Comparison of ENCODE assay signal across 8 cellular contexts in the genomic region with DNA sequence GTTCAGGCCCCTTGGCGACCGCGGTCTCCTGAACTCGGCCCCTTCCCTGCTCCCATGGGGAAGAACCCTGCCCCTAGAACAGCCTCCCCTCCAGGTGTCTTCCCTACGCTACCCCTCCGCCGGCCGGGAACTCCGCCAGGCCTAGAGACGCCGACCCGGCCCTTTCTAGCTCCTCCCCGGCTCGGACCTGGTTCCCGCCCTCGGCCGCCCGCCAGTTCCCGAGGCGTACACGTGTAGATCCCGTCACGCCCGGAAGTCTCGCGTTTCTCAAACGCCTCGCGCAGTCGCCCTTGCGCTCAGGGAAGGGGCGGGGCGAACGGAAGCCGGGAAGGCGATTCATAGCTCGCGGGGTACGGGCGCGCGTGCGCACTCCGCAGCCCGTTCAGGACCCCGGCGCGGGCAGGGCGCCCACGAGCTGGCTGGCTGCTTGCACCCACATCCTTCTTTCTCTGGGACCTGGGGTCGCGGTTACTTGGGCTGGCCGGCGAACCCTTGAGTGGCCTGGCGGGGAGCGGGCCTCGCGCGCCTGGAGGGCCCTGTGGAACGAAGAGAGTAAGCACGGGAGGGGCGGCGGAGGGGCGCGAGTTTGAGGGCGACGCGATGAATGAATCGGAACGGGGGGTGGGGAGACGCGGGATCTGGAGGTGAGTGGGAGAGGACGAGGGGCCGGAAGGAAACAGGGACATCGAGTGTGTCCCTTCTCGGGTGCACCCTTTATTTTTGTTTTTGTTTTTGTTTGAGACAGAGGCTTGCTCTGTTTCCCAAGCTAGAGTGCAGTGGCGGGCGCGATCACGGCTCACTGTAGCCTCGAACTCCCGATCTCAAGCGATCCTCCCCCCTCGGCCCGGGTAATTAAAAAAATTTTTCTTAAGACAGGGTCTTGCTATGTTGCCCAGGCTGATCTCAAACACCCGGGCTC. TPM values are rescaled to one million over a fixed set of nuclear protein-coding genes. Genes with fewer than 3 reads are reported as not detected.
DNase-seq lines count a peak whose midpoint lies in the region; ATAC-seq, FAIRE-seq and TF ChIP-seq lines count a peak whose summit lies in the region.

A gene (plus strand): TSS at position 369 of the 919 bp plus-strand sequence. CDS start 710 bp downstream, outside the sequence.

- TF ChIP-seq POLR2A in GM12892 (IDR thresholded peaks at IDR 0.05; ENCODE audit: low read depth, low read length) (peak; percentile 89), adrenal gland (IDR thresholded peaks at IDR 0.05) (peak in 1 of 2 donors; percentile 70), heart left ventricle (IDR thresholded peaks at IDR 0.05) (peak in 1 of 2 donors; percentile 71), upper lobe of left lung (IDR thresholded peaks at IDR 0.05) (peak in 3 of 4 donors; percentile 19 to 83 (median 33))

- FAIRE-seq in GM12892 (lab: Jason Lieb, UNC): peak; percentile 99

- H3K27ac ChIP-seq in adrenal gland: peak within 1 kb of the TSS; percentile 48 to 93 (median 89)
- H3K27ac ChIP-seq in heart left ventricle: peak within 1 kb of the TSS; percentile 91 to 99 (median 94)
- H3K27ac ChIP-seq in upper lobe of left lung: peak within 1 kb of the TSS; percentile 89 to 97 (median 94)

- H3K4me1 ChIP-seq in adrenal gland (replicated peaks in 1 of 2) (peaks cover 15 to 16% of the 10 kb centered on the region in 2 donors), heart left ventricle (peaks cover 0 to 28% (median 18%) of the 10 kb centered on the region in 12 donors), upper lobe of left lung (peaks cover 15 to 21% (median 17%) of the 10 kb centered on the region in 4 donors)

- H3K27me3 ChIP-seq in adrenal gland (no peaks in the 10 kb centered on the region), heart left ventricle (no peaks in the 10 kb centered on the region), upper lobe of left lung (no peaks in the 10 kb centered on the region)

- TF ChIP-seq CTCF in adrenal gland (IDR thresholded peaks at IDR 0.05): no peak
- no peak for TF ChIP-seq CTCF in heart left ventricle (IDR thresholded peaks at IDR 0.05)
- TF ChIP-seq CTCF in upper lobe of left lung (IDR thresholded peaks at IDR 0.05): no peak

- intact Hi-C loops in adrenal gland (cut with DNase I) (loop anchor here in 1 of 2 donors (5.0 kb wide), 1 partner anchor 151 kb away; no protein-coding TSS in a partner anchor), heart left ventricle (cut with DNase I) (loop anchor here in 9 of 10 donors (1.0 to 10.0 kb wide), 7 partner anchors 13 to 349 kb away; a partner anchor contains a TSS), posterior cingulate gyrus (cut with DNase I) (loop anchor here (1.0 to 2.0 kb wide), 2 partner anchors 21 to 146 kb away; a partner anchor contains a TSS)

- no peaks in the 10 kb centered on the region for H3K9me3 ChIP-seq in adrenal gland (replicated peaks in 1 of 3)
- H3K9me3 ChIP-seq in heart left ventricle: no peaks in the 10 kb centered on the region
- no peaks in the 10 kb centered on the region for H3K9me3 ChIP-seq in upper lobe of left lung

- ATAC-seq in HG02852 (IDR thresholded peaks at IDR 0.05; ENCODE audit: unreplicated experiment) (peak; percentile 84), heart left ventricle (peak; percentile 96 to 99 (median 98)), upper lobe of left lung (ENCODE audit: low FRiP score in 2 of 2) (peak; percentile 97 to 98)

- no peaks in the 10 kb centered on the region for H3K36me3 ChIP-seq in adrenal gland (replicated peaks in 1 of 2)
- peaks cover 0 to 16% (median 7%) of the 10 kb centered on the region in 9 donors for H3K36me3 ChIP-seq in heart left ventricle
- H3K36me3 ChIP-seq in upper lobe of left lung: peaks cover 0 to 15% (median 0%) of the 10 kb centered on the region in 4 donors

- TF ChIP-seq EP300 in upper lobe of left lung (IDR thresholded peaks at IDR 0.05): peak in 1 of 4 donors; percentile 61

- H3K4me3 ChIP-seq in adrenal gland (peak within 1 kb of the TSS; percentile 83 to 100 (median 92)), heart left ventricle (peak within 1 kb of the TSS; percentile 53 to 88 (median 77)), upper lobe of left lung (peak within 1 kb of the TSS; percentile 69 to 98 (median 84))

- peak; percentile 97 for DNase-seq in GM12892 (ENCODE audit: insufficient read length)
- DNase-seq in NCI-H146 (lab: John Stamatoyannopoulos, UW): peak; percentile 99
- peak; percentile 96 to 99 (median 97) for DNase-seq in T-helper 1 cell
- peak; percentile 98 to 99 (median 99) for DNase-seq in adrenal gland
- DNase-seq in heart left ventricle: peak; percentile 99 to 100 (median 99)
- DNase-seq in posterior cingulate gyrus: peak; percentile 92 to 99 (median 96)
- peak; percentile 98 to 100 for DNase-seq in upper lobe of left lung

- 0 to 2% (median 1%) methylated on average over 32 to 86 of the region's 86 CpGs for WGBS in adrenal gland, 4 donors
- 0 to 1% (median 1%) methylated on average over 61 to 86 of the region's 86 CpGs for WGBS in heart left ventricle, 4 donors
- 0 to 1% methylated on average over 13 to 52 of the region's 86 CpGs for WGBS in upper lobe of left lung, 2 donors

RNA-seq across cellular contexts. Expression of the gene that starts here (rescaled TPM):
- polyA plus RNA-seq in GM12892 (2012; ENCODE audit: missing spikeins): 32.7 TPM
- total RNA-seq in adrenal gland (10 to 100 TPM in 7 of 8 donors, 1 to 10 TPM in 1; 8.7 to 60.9 (median 34.2) TPM), heart left ventricle (10 to 100 TPM; 24.1 to 41.3 (median 28.9) TPM), upper lobe of left lung (10 to 100 TPM in 5 of 6 donors, 1 to 10 TPM in 1; 9.4 to 32.5 (median 22.2) TPM)
- polyA plus RNA-seq in adrenal gland (10 to 100 TPM; 24.8 to 48.5 (median 27.1) TPM), heart left ventricle (10 to 100 TPM; 42.1 to 62.4 TPM)

Comparison
In these comparisons a context has a peak if more than half of its experiments do, and no peak if none do; other contexts are left out.
1. Peak in every context shown above with its lines: DNase-seq, ATAC-seq, H3K4me3 ChIP-seq and H3K27ac ChIP-seq.